In the genomic region with DNA sequence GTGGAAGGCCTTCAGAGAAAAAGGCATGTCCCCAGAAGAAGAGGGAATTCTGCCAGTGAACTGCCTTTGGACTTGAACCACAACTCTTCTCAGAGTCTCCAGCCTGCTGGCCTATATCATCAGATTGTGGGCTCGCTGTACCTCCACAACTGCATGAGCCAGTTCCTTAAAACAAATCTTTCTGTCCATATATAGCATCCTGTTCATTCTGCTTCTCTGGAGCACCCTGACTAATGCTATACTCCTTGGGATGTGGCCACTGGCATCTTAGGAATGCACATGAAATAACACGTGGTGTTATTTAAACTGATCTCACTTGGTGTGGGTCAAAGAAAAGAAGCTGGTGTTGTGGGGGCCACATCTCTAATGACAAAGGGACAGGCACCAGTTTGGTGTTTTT, we compare ENCODE assay signal across 13 cellular contexts. TPM values are rescaled to one million over a fixed set of nuclear protein-coding genes. Genes with fewer than 3 reads are reported as not detected.
DNase-seq lines count a peak whose midpoint lies in the region; ATAC-seq and TF ChIP-seq lines count a peak whose summit lies in the region.
"Had no signal": no experiment of that assay in that cellular context is flagged by ENCODE, and none has a peak within 500 bp of the region (broad histone marks: within the 10 kb centered on the region; RNA-seq: fewer than 3 reads in every experiment).

No MANE protein-coding gene starts in this region.

- H3K27me3 Mint-ChIP-seq in GM23338 (ENCODE audit: insufficient read depth, low read depth, poor library complexity): peaks cover 2% of the 10 kb centered on the region
- H3K27me3 Mint-ChIP-seq in CD4-positive, alpha-beta memory T cell: peaks cover 0 to 2% of the 10 kb centered on the region in 2 donors

- H4K20me1 ChIP-seq in GM23338 (replicated peaks; ENCODE audit: insufficient read depth) (no peaks in the 10 kb centered on the region), SK-N-SH (ENCODE audit: insufficient read depth) (no peaks in the 10 kb centered on the region), smooth muscle cell (ENCODE audit: low read depth) (no peaks in the 10 kb centered on the region), Karpas-422 (ENCODE audit: insufficient read depth, low read depth, low read length) (no peaks in the 10 kb centered on the region)

- WGBS in SK-N-SH (ENCODE audit: low lambda C conversion rate): 0% methylated on average over 2 of the region's 2 CpGs
- WGBS in smooth muscle cell (ENCODE audit: low lambda C conversion rate): 17% methylated on average over 2 of the region's 2 CpGs

- POLR2A ChIA-PET in SK-N-SH (lab: Yijun Ruan, JAX): no interaction called here
- POLR2A ChIA-PET in CD4-positive, alpha-beta memory T cell (lab: Charles Lee; ENCODE audit: partially characterized antibody): no interaction called here

- H3K9me3 ChIP-seq in SK-N-SH (no peaks in the 10 kb centered on the region), smooth muscle cell (replicated peaks; ENCODE audit: low read depth) (no peaks in the 10 kb centered on the region), colonic mucosa (no peaks in the 10 kb centered on the region), Karpas-422 (ENCODE audit: low read length) (no peaks in the 10 kb centered on the region)
- H3K9me3 ChIP-seq in CD4-positive, alpha-beta memory T cell (ENCODE audit: control insufficient read depth in 1 of 2, low read length in 2 of 2): no peaks in the 10 kb centered on the region
- H3K9me3 ChIP-seq: right atrium auricular region had no signal

- H3K4me2 ChIP-seq in GM23338: no peak overlapping the region
- peak overlapping the region; percentile 42; the same call in 1 of the 2 replicates for H3K4me2 ChIP-seq in SK-N-SH
- peak overlapping the region; percentile 29 for H3K4me2 ChIP-seq in smooth muscle cell
- H3K4me2 ChIP-seq in Karpas-422 (ENCODE audit: low read depth, low read length, poor library complexity, severe bottlenecking): no peak overlapping the region

- H2AFZ ChIP-seq in GM23338: no peak overlapping the region; the same call in 1 of the 2 replicates
- H2AFZ ChIP-seq in SK-N-SH (ENCODE audit: low read depth): no peak overlapping the region; the same call in 1 of the 2 replicates
- no peak overlapping the region for H2AFZ ChIP-seq in smooth muscle cell (ENCODE audit: low read depth)
- H2AFZ ChIP-seq in Karpas-422 (ENCODE audit: low read length): no peak overlapping the region

- CTCF ChIA-PET in SK-N-SH (lab: Yijun Ruan, JAX): interaction anchor here (1.6 kb wide), 1 partner anchor 13 kb away, joined by 10 read pairs; no protein-coding TSS in a partner anchor
- CTCF ChIA-PET in CD4-positive, alpha-beta memory T cell (lab: Charles Lee; ENCODE audit: partially characterized antibody): no interaction called here

- peaks cover 9% of the 10 kb centered on the region for H3K4me1 Mint-ChIP-seq in GM23338
- no peaks in the 10 kb centered on the region for H3K4me1 Mint-ChIP-seq in CD4-positive, alpha-beta memory T cell
- H3K4me1 Mint-ChIP-seq: central memory CD8-positive, alpha-beta T cell had no signal

- no peak for TF ChIP-seq RAD21 in SK-N-SH (IDR thresholded peaks at IDR 0.05; ENCODE audit: low read length)

- H3K36me3 ChIP-seq in GM23338 (ENCODE audit: insufficient read depth): no peaks in the 10 kb centered on the region
- no peaks in the 10 kb centered on the region for H3K36me3 ChIP-seq in SK-N-SH (replicated peaks in 1 of 2; ENCODE audit: control insufficient read depth in 1 of 2, insufficient read depth in 2 of 2, low read length in 1 of 2)
- H3K36me3 ChIP-seq in smooth muscle cell (ENCODE audit: low read depth): no peaks in the 10 kb centered on the region
- no peaks in the 10 kb centered on the region for H3K36me3 ChIP-seq in CD4-positive, alpha-beta memory T cell (ENCODE audit: insufficient read depth, low read length)
- H3K36me3 ChIP-seq in colonic mucosa: no peaks in the 10 kb centered on the region
- no peaks in the 10 kb centered on the region for H3K36me3 ChIP-seq in Karpas-422 (ENCODE audit: insufficient read depth, low read length)
- H3K36me3 ChIP-seq: right atrium auricular region had no signal

- 0 out of 4 replicates have a peak, but pooled peaks of 1 of the 2 experiments have one; percentile 45 for TF ChIP-seq EP300 in SK-N-SH (IDR thresholded peaks at IDR 0.05; ENCODE audit: borderline replicate concordance in 1 of 2, low read depth in 1 of 2, low read length in 1 of 2)

- TF ChIP-seq CTCF in GM23338 (conservative IDR thresholded peaks at IDR 0.05; ENCODE audit: low read depth in 2 of 2) (no peak), SK-N-SH (IDR thresholded peaks at IDR 0.05) (no peak), smooth muscle cell (IDR thresholded peaks at IDR 0.05; ENCODE audit: borderline replicate concordance, insufficient read depth, poor library complexity, severe bottlenecking) (no peak), colonic mucosa (IDR thresholded peaks at IDR 0.05) (no peak)

- no peaks in the 10 kb centered on the region for H3K27me3 ChIP-seq in GM23338 (ENCODE audit: insufficient read depth)
- no peaks in the 10 kb centered on the region for H3K27me3 ChIP-seq in SK-N-SH (ENCODE audit: insufficient read depth)
- no peaks in the 10 kb centered on the region for H3K27me3 ChIP-seq in smooth muscle cell (ENCODE audit: low read depth)
- no peaks in the 10 kb centered on the region for H3K27me3 ChIP-seq in CD4-positive, alpha-beta memory T cell (ENCODE audit: insufficient read depth, low read length)
- no peaks in the 10 kb centered on the region for H3K27me3 ChIP-seq in colonic mucosa
- no peaks in the 10 kb centered on the region for H3K27me3 ChIP-seq in Karpas-422 (ENCODE audit: low read length)
- H3K27me3 ChIP-seq: right atrium auricular region had no signal

- DNase-seq in GM23338 (ENCODE audit: low spot score): peak; percentile 19
- DNase-seq in SK-N-SH: no peak
- DNase-seq in fibroblast of peridontal ligament (ENCODE audit: extremely low read depth): peak; percentile 84
- no peak for DNase-seq in smooth muscle cell (lab: John Stamatoyannopoulos, UW; ENCODE audit: unreplicated experiment)
- no peak for DNase-seq in CD4-positive, alpha-beta memory T cell
- no peak for DNase-seq in NCI-H345 (lab: John Stamatoyannopoulos, UW)
- no peak for DNase-seq in colonic mucosa
- no peak for DNase-seq in Karpas-422
- DNase-seq: NCI-H146, T-helper 9 cell had no signal

- no peaks in the 10 kb centered on the region for H3K4me1 ChIP-seq in GM23338 (ENCODE audit: insufficient read depth)
- H3K4me1 ChIP-seq in SK-N-SH (ENCODE audit: control insufficient read depth in 1 of 2, insufficient read depth in 2 of 2, low read depth in 1 of 2, low read length in 1 of 2): peaks cover 0 to 11% of the 10 kb centered on the region in 2 experiments; a peak in 3 of 4 replicates
- H3K4me1 ChIP-seq in smooth muscle cell (ENCODE audit: low read depth): no peaks in the 10 kb centered on the region
- H3K4me1 ChIP-seq in CD4-positive, alpha-beta memory T cell (ENCODE audit: insufficient read depth, low read length): no peaks in the 10 kb centered on the region
- no peaks in the 10 kb centered on the region for H3K4me1 ChIP-seq in colonic mucosa
- no peaks in the 10 kb centered on the region for H3K4me1 ChIP-seq in Karpas-422 (ENCODE audit: low read length)
- H3K4me1 ChIP-seq: right atrium auricular region had no signal

- H3K9ac ChIP-seq in SK-N-SH: no peak overlapping the region
- H3K9ac ChIP-seq in smooth muscle cell (ENCODE audit: low read depth): no peak overlapping the region
- H3K9ac ChIP-seq in colonic mucosa (ENCODE audit: low read depth in 2 of 2, low read length in 2 of 2): no peak overlapping the region
- H3K9ac ChIP-seq in Karpas-422 (ENCODE audit: low read length): no peak overlapping the region

- H3F3A ChIP-seq in GM23338 (replicated peaks; ENCODE audit: low read depth) (no peaks in the 10 kb centered on the region), SK-N-SH (replicated peaks; ENCODE audit: insufficient read depth) (peaks cover 12% of the 10 kb centered on the region), smooth muscle cell (ENCODE audit: low read depth) (no peaks in the 10 kb centered on the region)

- intact Hi-C loops in CD4-positive, alpha-beta memory T cell (cut with micrococcal nuclease): no loop called here
- intact Hi-C loops in colonic mucosa (cut with DNase I): no loop called here

- H3K27ac Mint-ChIP-seq in GM23338: no peak overlapping the region
- no peak overlapping the region for H3K27ac Mint-ChIP-seq in CD4-positive, alpha-beta memory T cell

- H3K4me3 ChIP-seq in GM23338 (no peak overlapping the region), SK-N-SH (ENCODE audit: low read depth in 2 of 2, low read length in 1 of 2) (no peak overlapping the region), smooth muscle cell (no peak overlapping the region), colonic mucosa (no peak overlapping the region), Karpas-422 (ENCODE audit: low read length) (no peak overlapping the region)
- no peak overlapping the region for H3K4me3 ChIP-seq in CD4-positive, alpha-beta memory T cell (ENCODE audit: low read length in 2 of 2)
- H3K4me3 ChIP-seq: right atrium auricular region had no signal

- H3K79me2 ChIP-seq in GM23338 (replicated peaks; ENCODE audit: insufficient read depth) (no peaks in the 10 kb centered on the region), SK-N-SH (ENCODE audit: insufficient read depth) (no peaks in the 10 kb centered on the region), smooth muscle cell (ENCODE audit: low read depth) (no peaks in the 10 kb centered on the region), Karpas-422 (ENCODE audit: low read length) (no peaks in the 10 kb centered on the region)

- H3K27ac ChIP-seq in GM23338 (ENCODE audit: low read depth) (no peak overlapping the region), SK-N-SH (ENCODE audit: low read depth in 2 of 2, low read length in 1 of 2) (peak overlapping the region in 1 of 2 experiments; percentile 15; a peak in 2 of 4 replicates), smooth muscle cell (ENCODE audit: low read depth) (no peak overlapping the region), colonic mucosa (no peak overlapping the region), Karpas-422 (ENCODE audit: low read length) (no peak overlapping the region)
- H3K27ac ChIP-seq in CD4-positive, alpha-beta memory T cell (ENCODE audit: low read depth, low read length): no peak overlapping the region
- H3K27ac ChIP-seq: right atrium auricular region had no signal

- ATAC-seq in GM23338: no peak

- no peaks in the 10 kb centered on the region for H3K9me3 Mint-ChIP-seq in GM23338
- H3K9me3 Mint-ChIP-seq in CD4-positive, alpha-beta memory T cell: no peaks in the 10 kb centered on the region
- H3K9me3 Mint-ChIP-seq: central memory CD8-positive, alpha-beta T cell had no signal

- H3K36me3 Mint-ChIP-seq in GM23338 (ENCODE audit: low read depth): no peaks in the 10 kb centered on the region
- H3K36me3 Mint-ChIP-seq in CD4-positive, alpha-beta memory T cell: no peaks in the 10 kb centered on the region

- H3K9me2 ChIP-seq in GM23338 (ENCODE audit: insufficient read depth): 0 out of 2 replicates have a peak, but pooled peaks cover 7% of the 10 kb centered on the region
- H3K9me2 ChIP-seq in SK-N-SH: no peaks in the 10 kb centered on the region
- no peaks in the 10 kb centered on the region for H3K9me2 ChIP-seq in Karpas-422 (replicated peaks; ENCODE audit: insufficient read depth, low read length)

- H3K4me3 Mint-ChIP-seq in GM23338: no peak overlapping the region
- no peak overlapping the region for H3K4me3 Mint-ChIP-seq in CD4-positive, alpha-beta memory T cell
- H3K4me3 Mint-ChIP-seq: central memory CD8-positive, alpha-beta T cell had no signal

RNA-seq across cellular contexts. Expression of gene VSTM5, which starts 58.3 kb away (rescaled TPM):
- 0.66 and 0.70 TPM in 2 replicates for total RNA-seq in GM23338 (2014; rRNA removed; shearing (Covaris generic))
- 0.21 and 0.37 TPM in 2 replicates for polyA plus RNA-seq in GM23338 (2016; fragmentation: Nextera tagmentation; extraction: Ambion mirVana)
- 0.12 and 0.19 TPM in 2 replicates for polyA plus RNA-seq in SK-N-SH (2012; rRNA removed)
- 0.13 TPM in 2 replicates for polyA plus RNA-seq in SK-N-SH (2012; cell fraction: cytosol; rRNA removed)
- polyA plus RNA-seq in SK-N-SH (2012; cell fraction: nucleus; rRNA removed): 0.52 and 0.53 TPM in 2 replicates
- 0.18 TPM in 1 of 2 replicates, not detected in the other for total RNA-seq in smooth muscle cell
- 0.30 and 0.53 TPM in 2 replicates for polyA plus RNA-seq in smooth muscle cell
- not detected for total RNA-seq in CD4-positive, alpha-beta memory T cell
- polyA plus RNA-seq in CD4-positive, alpha-beta memory T cell: not detected
- 1 to 10 TPM; 1.4 to 2.4 TPM for total RNA-seq in colonic mucosa
- not detected in 2 replicates for total RNA-seq in Karpas-422 (2014; rRNA removed; shearing (Covaris generic); ENCODE audit: low replicate concordance)
- total RNA-seq: mesenteric fat pad, right atrium auricular region had no signal

Comparison
In these comparisons a context has a peak if more than half of its experiments do, and no peak if none do; other contexts are left out.
1. DNase-seq: peak in GM23338 (single experiment) and fibroblast of peridontal ligament (single experiment); none in SK-N-SH (single experiment), smooth muscle cell (single experiment), CD4-positive, alpha-beta memory T cell (0 of 5), NCI-H345 (single experiment), colonic mucosa (single experiment) and Karpas-422 (single experiment).
2. H3K4me2 ChIP-seq: peak in SK-N-SH (single experiment) and smooth muscle cell (single experiment); none in GM23338 (single experiment) and Karpas-422 (single experiment).